Comparison of ENCODE assay signal across 20 cellular contexts in genomic region chr17:65685110-65685509, GRCh38.
"Had no signal": no experiment of that assay in that cellular context is flagged by ENCODE, and none has a peak within 500 bp of the region (broad histone marks: within the 10 kb centered on the region; RNA-seq: fewer than 3 reads in every experiment).

No MANE protein-coding gene starts in this region.

- H3K9me3 ChIP-seq: left lung, lower lobe of right lung, pancreas, prostate gland, tibial nerve, uterus had no signal

- H3K36me3 ChIP-seq: left lung, lower lobe of right lung, pancreas, prostate gland, uterus had no signal

- H3K4me1 ChIP-seq: left lung, lower lobe of right lung, pancreas, prostate gland, tibial nerve, uterus had no signal

- H3K27ac ChIP-seq: left lung, lower lobe of right lung, pancreas, prostate gland, tibial nerve, uterus had no signal

- H3K27me3 ChIP-seq: left lung, pancreas, tibial nerve, uterus had no signal

- H3K4me3 ChIP-seq: left lung, lower lobe of right lung, pancreas, prostate gland, skin epidermis, tibial nerve, uterus had no signal

- DNase-seq: hippocampal formation; left colon; left lung; lower lobe of right lung; naive thymus-derived CD8-positive, alpha-beta T cell; nucleus accumbens; pancreas; posterior cingulate gyrus; retina; right cardiac atrium; stimulated activated CD4-positive, alpha-beta T cell treated with anti-CD3 and anti-CD28 coated beads, Interleukin-12 subunit alpha, Interleukin-12 subunit beta, amount 100 ng/mL, for 4 hours; stimulated activated CD4-positive, alpha-beta T cell treated with anti-CD3 and anti-CD28 coated beads, Interleukin-15, amount 100 ng/mL, for 24 hours; stimulated activated CD4-positive, alpha-beta T cell treated with anti-CD3 and anti-CD28 coated beads, Interleukin-4, amount 100 ng/mL, for 24 hours; stimulated activated naive CD4-positive, alpha-beta T cell; uterus had no signal

- ATAC-seq: left colon; left lung; lower lobe of right lung; naive thymus-derived CD8-positive, alpha-beta T cell; pancreas; right cardiac atrium; sciatic nerve; stimulated activated effector memory CD8-positive, alpha-beta T cell treated with anti-CD3 and anti-CD28 coated beads, Interleukin-12 subunit alpha, Interleukin-12 subunit beta, amount 100 ng/mL, for 72 hours had no signal
